10 cellular contexts compared by ENCODE assay signal in genomic region chr3:39724233-39724846, GRCh38.
DNase-seq lines count a peak whose midpoint lies in the region; ATAC-seq and TF ChIP-seq lines count a peak whose summit lies in the region.
"Had no signal": no experiment of that assay in that cellular context is flagged by ENCODE, and none has a peak within 500 bp of the region (broad histone marks: within the 10 kb centered on the region; RNA-seq: fewer than 3 reads in every experiment).

No MANE protein-coding gene starts in this region.

- ATAC-seq in heart left ventricle (peak in 1 of 4 donors; percentile 37), Right ventricle myocardium inferior (no peak), SK-N-SH treated with all-trans-retinoic acid at 6 μM for 48 hours (peak; percentile 67), right cardiac atrium (peak; percentile 48 to 51), GM18873 (IDR thresholded peaks at IDR 0.05; ENCODE audit: low FRiP score, unreplicated experiment) (no peak), GM21576 (IDR thresholded peaks at IDR 0.05; ENCODE audit: unreplicated experiment) (no peak)

- no peak for TF ChIP-seq POLR2A in heart left ventricle (IDR thresholded peaks at IDR 0.05)

- H3K27me3 ChIP-seq in heart left ventricle (peaks cover 0 to 3% (median 0%) of the 10 kb centered on the region in 9 donors), right cardiac atrium (ENCODE audit: control insufficient read depth, insufficient read depth) (no peaks in the 10 kb centered on the region)
- H3K27me3 ChIP-seq: testis had no signal

- no peaks in the 10 kb centered on the region for H3K4me1 ChIP-seq in heart left ventricle
- H3K4me1 ChIP-seq in right cardiac atrium (ENCODE audit: control insufficient read depth, insufficient read depth, low read length): no peaks in the 10 kb centered on the region
- H3K4me1 ChIP-seq: testis had no signal

- 23 to 54% (median 36%) methylated on average over 1 of the region's 1 CpG for WGBS in heart left ventricle, 4 donors
- WGBS in right cardiac atrium: 29% methylated on average over 1 of the region's 1 CpG

- DNase-seq in heart left ventricle (no peak), Right ventricle myocardium inferior (ENCODE audit: missing footprints) (no peak), right cardiac atrium (no peak), NCI-H524 treated with DMSO at 0.1 percent for 48 hours (lab: John Stamatoyannopoulos, UW) (no peak)
- no peak for DNase-seq in activated T-cell treated with anti-CD3 and anti-CD28 coated beads, Interleukin-2, amount 50 U/mL, for 1 hour
- DNase-seq: stimulated activated CD4-positive, alpha-beta T cell treated with anti-CD3 and anti-CD28 coated beads, Interleukin-4, amount 100 ng/mL, for 4 hours; testis had no signal

- intact Hi-C loops in heart left ventricle (cut with DNase I) (loop anchor here in 6 of 10 donors (1.0 to 10.0 kb wide), 4 partner anchors 260 to 455 kb away; no protein-coding TSS in a partner anchor), Right ventricle myocardium inferior (cut with DNase I) (loop anchor here (10.0 kb wide), 1 partner anchor 590 kb away; no protein-coding TSS in a partner anchor), right cardiac atrium (cut with DNase I) (loop anchor here in 2 of 4 donors (5.0 to 10.0 kb wide), 2 partner anchors 450 to 453 kb away; no protein-coding TSS in a partner anchor)

- H3K27ac ChIP-seq in heart left ventricle (no peak overlapping the region), right cardiac atrium (ENCODE audit: low read length) (no peak overlapping the region)
- H3K27ac ChIP-seq: testis had no signal

- peak in 11 of 12 donors; percentile 21 to 55 (median 37) for TF ChIP-seq CTCF in heart left ventricle (IDR thresholded peaks at IDR 0.05)

- H3K36me3 ChIP-seq in heart left ventricle: no peaks in the 10 kb centered on the region

- H3K4me3 ChIP-seq in heart left ventricle: no peak overlapping the region
- no peak overlapping the region for H3K4me3 ChIP-seq in right cardiac atrium (ENCODE audit: low read length)
- H3K4me3 ChIP-seq: testis had no signal

- H3K9me3 ChIP-seq in heart left ventricle (no peaks in the 10 kb centered on the region), right cardiac atrium (ENCODE audit: control insufficient read depth, low read length) (no peaks in the 10 kb centered on the region)
- H3K9me3 ChIP-seq: testis had no signal

TF ChIP-seq in SK-N-SH treated with all-trans-retinoic acid at 6 μM for 48 hours, 23 proteins besides CTCF, POLR2A, EP300 and RAD21:
- TF ChIP-seq CREB5 (CRISPR knock-in tag; IDR thresholded peaks at IDR 0.05; ENCODE audit: low read depth) (no peak), ZNF70 (CRISPR knock-in tag; IDR thresholded peaks at IDR 0.05) (no peak), TSHZ2 (CRISPR knock-in tag; IDR thresholded peaks at IDR 0.05) (no peak), ZC3H10 (CRISPR knock-in tag; IDR thresholded peaks at IDR 0.05) (no peak), ISL1 (CRISPR knock-in tag; IDR thresholded peaks at IDR 0.05) (no peak), SNAI2 (CRISPR knock-in tag; IDR thresholded peaks at IDR 0.05) (no peak), ZNF565 (CRISPR knock-in tag; conservative IDR thresholded peaks at IDR 0.05; ENCODE audit: low read depth) (no peak), ZFP3 (CRISPR knock-in tag; IDR thresholded peaks at IDR 0.05) (no peak), CSRNP3 (CRISPR knock-in tag; IDR thresholded peaks at IDR 0.05) (no peak), RARB (CRISPR knock-in tag; IDR thresholded peaks at IDR 0.05) (no peak), BACH2 (CRISPR knock-in tag; IDR thresholded peaks at IDR 0.05; ENCODE audit: borderline replicate concordance) (no peak)

Comparison
In these comparisons a context has a peak if more than half of its experiments do, and no peak if none do; other contexts are left out.
1. ATAC-seq: peak in SK-N-SH treated with all-trans-retinoic acid at 6 μM for 48 hours (single experiment) and right cardiac atrium (2 of 2); none in Right ventricle myocardium inferior (single experiment), GM18873 (single experiment) and GM21576 (single experiment).